In the genomic region with DNA sequence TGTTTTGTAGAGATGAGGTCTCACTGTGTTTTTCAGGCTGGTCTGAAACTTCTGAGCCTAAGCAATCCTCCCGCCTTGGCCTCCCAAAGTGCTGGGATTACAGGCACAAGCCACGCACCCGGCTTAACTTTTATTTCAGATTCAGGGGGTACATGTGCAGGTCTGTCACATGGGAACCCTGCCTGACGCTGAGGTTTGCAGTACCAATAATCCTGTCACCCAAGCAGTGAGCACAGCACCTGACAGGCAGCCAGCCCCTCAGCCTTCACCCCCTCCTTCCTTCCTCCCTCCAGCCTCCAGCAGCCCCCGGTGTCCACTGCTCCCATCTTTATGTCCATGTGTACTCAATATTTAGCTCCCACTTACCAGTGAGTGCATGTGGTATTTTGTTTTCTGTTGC, we compare ENCODE assay signal across 7 cellular contexts.
"Had no signal": no experiment of that assay in that cellular context is flagged by ENCODE, and none has a peak within 500 bp of the region (broad histone marks: within the 10 kb centered on the region; RNA-seq: fewer than 3 reads in every experiment).

No MANE protein-coding gene starts in this region.

- H2AFZ ChIP-seq: GM23338 had no signal

- H3K4me2 ChIP-seq: GM23338 had no signal

- H3K9me3 Mint-ChIP-seq: GM23338, H9 had no signal

- FAIRE-seq: H1, H54, HTR-8/SVneo had no signal

- H3K27ac Mint-ChIP-seq: GM23338, IgD-negative memory B cell had no signal

- DNase-seq: H9, HCEC 1CT had no signal

- H3K4me3 ChIP-seq: GM23338 had no signal

- ATAC-seq: GM23338 had no signal

- H3K36me3 Mint-ChIP-seq: IgD-negative memory B cell had no signal
